In genomic region chr5:5564884-5565283, GRCh38 we compare ENCODE assay signal across 28 cellular contexts.
"Had no signal": no experiment of that assay in that cellular context is flagged by ENCODE, and none has a peak within 500 bp of the region (broad histone marks: within the 10 kb centered on the region; RNA-seq: fewer than 3 reads in every experiment).

No MANE protein-coding gene starts in this region.

- H3K27ac Mint-ChIP-seq: dendritic cell treated with granulocyte-macrophage colony-stimulating factor and Interleukin-4, amounts not matched to agents 40 ng/mL and 50 ng/mL, for 4 days; effector memory CD8-positive, alpha-beta T cell; endodermal cell had no signal

- H3K27me3 Mint-ChIP-seq: dendritic cell treated with granulocyte-macrophage colony-stimulating factor and Interleukin-4, amounts not matched to agents 40 ng/mL and 50 ng/mL, for 4 days had no signal

- H3K36me3 ChIP-seq: colonic mucosa, esophagus muscularis mucosa, esophagus squamous epithelium, gastrocnemius medialis, gastroesophageal sphincter, heart left ventricle, heart right ventricle had no signal

- H3K9me3 Mint-ChIP-seq: dendritic cell treated with granulocyte-macrophage colony-stimulating factor and Interleukin-4, amounts not matched to agents 40 ng/mL and 50 ng/mL, for 4 days; effector memory CD8-positive, alpha-beta T cell; endodermal cell had no signal

- DNase-seq: colonic mucosa; cortex of kidney; dermis blood vessel endothelial cell; dorsolateral prefrontal cortex; effector CD4-positive, alpha-beta T cell; effector CD8-positive, alpha-beta T cell; effector memory CD4-positive, alpha-beta T cell; effector memory CD8-positive, alpha-beta T cell; endodermal cell; erythroblast; esophagus squamous epithelium; foreskin fibroblast; foreskin keratinocyte; foreskin melanocyte; gastrocnemius medialis; head of caudate nucleus; heart left ventricle; heart right ventricle had no signal

- H3K4me3 ChIP-seq: colonic mucosa, coronary artery, dorsolateral prefrontal cortex, esophagus muscularis mucosa, esophagus squamous epithelium, gastrocnemius medialis, gastroesophageal sphincter, heart left ventricle, heart right ventricle had no signal

- ATAC-seq: effector memory CD8-positive, alpha-beta T cell; esophagus mucosa; foreskin keratinocyte; gastrocnemius medialis; gastroesophageal sphincter; heart left ventricle; heart right ventricle had no signal

- H3K4me1 ChIP-seq: colonic mucosa, esophagus squamous epithelium, foreskin keratinocyte, gastrocnemius medialis, gastroesophageal sphincter, heart right ventricle had no signal

- FAIRE-seq: colon, endometrium, endothelial cell of umbilical vein, frontal cortex had no signal

- H3K9me3 ChIP-seq: colonic mucosa, esophagus muscularis mucosa, esophagus squamous epithelium, gastrocnemius medialis, gastroesophageal sphincter, heart left ventricle, heart right ventricle had no signal

- H3K27me3 ChIP-seq: colonic mucosa, esophagus muscularis mucosa, esophagus squamous epithelium, foreskin keratinocyte, gastroesophageal sphincter, heart left ventricle, heart right ventricle had no signal

- H3K4me3 Mint-ChIP-seq: dendritic cell treated with granulocyte-macrophage colony-stimulating factor and Interleukin-4, amounts not matched to agents 40 ng/mL and 50 ng/mL, for 4 days; effector memory CD8-positive, alpha-beta T cell; endodermal cell had no signal

- H3K27ac ChIP-seq: colonic mucosa, coronary artery, dorsolateral prefrontal cortex, epithelial cell of prostate, esophagus muscularis mucosa, esophagus squamous epithelium, foreskin keratinocyte, gastrocnemius medialis, gastroesophageal sphincter, heart left ventricle, heart right ventricle had no signal
